In the genomic region with DNA sequence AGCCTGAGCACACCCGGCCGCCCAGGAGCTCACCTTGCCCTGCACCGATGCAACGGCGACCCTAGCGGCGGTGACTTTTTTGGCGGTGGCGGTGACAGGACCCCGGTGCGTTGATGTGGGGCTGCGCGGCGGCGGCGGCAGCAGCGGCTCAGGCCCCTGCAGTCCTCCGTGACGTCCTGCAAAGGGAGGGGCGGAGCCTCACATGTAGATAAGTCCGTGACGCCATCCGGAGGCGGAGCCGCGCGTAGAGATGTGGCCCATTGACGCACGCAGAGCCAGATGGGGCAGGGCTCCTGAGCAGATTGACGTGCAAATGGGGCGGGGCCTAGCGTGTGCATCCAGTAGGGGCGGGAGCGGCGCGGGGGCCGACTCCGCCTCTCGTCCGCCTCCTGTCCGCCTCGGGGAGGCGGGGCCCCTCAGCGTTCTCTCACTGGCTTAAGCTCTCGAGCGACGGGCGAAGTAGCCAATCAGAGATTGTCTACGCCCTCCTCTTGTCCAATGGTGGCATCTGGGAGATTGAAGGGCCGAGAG, we compare ENCODE assay signal across 8 cellular contexts. TPM values are rescaled to one million over a fixed set of nuclear protein-coding genes. Genes with fewer than 3 reads are reported as not detected.
DNase-seq lines count a peak whose midpoint lies in the region; ATAC-seq and TF ChIP-seq lines count a peak whose summit lies in the region.

RAB3A (minus strand) TSS at position 180 of the 531 bp plus-strand sequence. CDS start 1,302 bp downstream, outside the sequence.

- H3K36me3 ChIP-seq in gastroesophageal sphincter = peaks cover 0 to 32% of the 10 kb centered on the region in 2 donors
- peaks cover 0 to 12% of the 10 kb centered on the region in 2 donors for H3K36me3 ChIP-seq in neuronal stem cell (replicated peaks in 1 of 2; ENCODE audit: control insufficient read depth in 2 of 2, insufficient read depth in 2 of 2, low read length in 2 of 2)
- peaks cover 0 to 9% (median 3%) of the 10 kb centered on the region in 5 donors for H3K36me3 ChIP-seq in subcutaneous abdominal adipose tissue (ENCODE audit: control insufficient read depth in 5 of 5, insufficient read depth in 5 of 5, low read length in 5 of 5)

- peak within 1 kb of the TSS; percentile 91 for H3K9ac ChIP-seq in neuronal stem cell (ENCODE audit: low read depth, low read length, poor library complexity)
- H3K9ac ChIP-seq in subcutaneous abdominal adipose tissue (ENCODE audit: low read length in 5 of 5) = peak within 1 kb of the TSS; percentile 17 to 90 (median 87)

- TF ChIP-seq POLR2A in NB4 (IDR thresholded peaks at IDR 0.05; ENCODE audit: extremely low read depth, insufficient read length) = no peak
- peak; percentile 53 to 57 for TF ChIP-seq POLR2A in gastroesophageal sphincter (IDR thresholded peaks at IDR 0.05)

- no peaks in the 10 kb centered on the region for H3K9me3 ChIP-seq in gastroesophageal sphincter
- H3K9me3 ChIP-seq in neuronal stem cell (replicated peaks in 1 of 2; ENCODE audit: control insufficient read depth in 2 of 2, insufficient read depth in 1 of 2, low read depth in 1 of 2, low read length in 2 of 2) = peaks cover 0 to 2% of the 10 kb centered on the region in 2 donors
- H3K9me3 ChIP-seq in subcutaneous abdominal adipose tissue (ENCODE audit: control insufficient read depth in 5 of 5, low read length in 5 of 5) = no peaks in the 10 kb centered on the region

- H3K79me1 ChIP-seq in neuronal stem cell (ENCODE audit: low read depth, low read length) = peaks cover 5% of the 10 kb centered on the region

- DNase-seq in GM04503 (ENCODE audit: low read depth) = peak; percentile 99
- peak; percentile 100 for DNase-seq in HFFc6
- peak; percentile 100 for DNase-seq in NB4 (ENCODE audit: low read depth)
- peak; percentile 100 for DNase-seq in SK-N-DZ (ENCODE audit: low spot score)
- DNase-seq in activated naive CD4-positive, alpha-beta T cell treated with anti-CD3 and anti-CD28 coated beads, Interleukin-2, amount 50 U/mL, for 16 hours = peak; percentile 100
- peak; percentile 100 for DNase-seq in neuronal stem cell (ENCODE audit: low spot score)

- WGBS in gastroesophageal sphincter (ENCODE audit: low coverage in 1 of 2), 2 donors = no CpG with 5 or more reads among the region's 50 CpGs
- no CpG with 5 or more reads among the region's 50 CpGs for WGBS in neuronal stem cell (ENCODE audit: extremely low coverage in 2 of 2, insufficient read length in 2 of 2, insufficient replicate concordance in 1 of 2), 2 donors

- peak within 1 kb of the TSS; percentile 85 for H2BK15ac ChIP-seq in neuronal stem cell (ENCODE audit: low read length)

- peaks cover 9% of the 10 kb centered on the region; the same call in 1 of the 2 replicates for H3K36me3 Mint-ChIP-seq in HFFc6 (ENCODE audit: low read depth)

- peak within 1 kb of the TSS; percentile 96 for H3K27ac Mint-ChIP-seq in HFFc6

- H3K9me3 Mint-ChIP-seq in HFFc6 = no peaks in the 10 kb centered on the region

- H3K23ac ChIP-seq in neuronal stem cell (ENCODE audit: low read depth, low read length, poor library complexity) = peak within 1 kb of the TSS; percentile 98

- H3K4ac ChIP-seq in neuronal stem cell (ENCODE audit: low read length) = no peak within 1 kb of the TSS

- peaks cover 5% of the 10 kb centered on the region; the same call in 1 of the 2 replicates for H3K27me3 Mint-ChIP-seq in HFFc6 (ENCODE audit: insufficient read depth)

- peak within 1 kb of the TSS; percentile 92 for H3K18ac ChIP-seq in neuronal stem cell (ENCODE audit: low read length)

- H2AK5ac ChIP-seq in neuronal stem cell (ENCODE audit: low read depth, low read length) = peak within 1 kb of the TSS; percentile 96

- H3K4me1 ChIP-seq in gastroesophageal sphincter = peaks cover 0 to 49% (median 16%) of the 10 kb centered on the region in 3 donors
- H3K4me1 ChIP-seq in neuronal stem cell (ENCODE audit: control insufficient read depth in 2 of 2, insufficient read depth in 1 of 2, low read depth in 1 of 2, low read length in 2 of 2) = peaks cover 15% of the 10 kb centered on the region in 2 donors
- H3K4me1 ChIP-seq in subcutaneous abdominal adipose tissue (ENCODE audit: control insufficient read depth in 5 of 5, insufficient read depth in 5 of 5, low read length in 5 of 5) = peaks cover 3 to 31% (median 28%) of the 10 kb centered on the region in 5 donors

- H4K8ac ChIP-seq in neuronal stem cell (ENCODE audit: low read depth, low read length) = peak within 1 kb of the TSS; percentile 65

- H3K4me3 Mint-ChIP-seq in HFFc6 = peak within 1 kb of the TSS; percentile 95

- H3K4me2 ChIP-seq in neuronal stem cell (ENCODE audit: insufficient read depth, low read length, poor library complexity, severe bottlenecking) = peak within 1 kb of the TSS; percentile 91

- H2BK12ac ChIP-seq in neuronal stem cell (ENCODE audit: low read length) = peak within 1 kb of the TSS; percentile 82

- peak; percentile 96 for ATAC-seq in gastroesophageal sphincter

- TF ChIP-seq CTCF in HFFc6 (IDR thresholded peaks at IDR 0.05) (peak; percentile 50), NB4 (IDR thresholded peaks at IDR 0.05; ENCODE audit: low read depth, low read length) (no peak), gastroesophageal sphincter (IDR thresholded peaks at IDR 0.05) (no peak)

- no peak within 1 kb of the TSS for H2BK120ac ChIP-seq in neuronal stem cell (ENCODE audit: low read depth, low read length)

- peak within 1 kb of the TSS; percentile 86 for H2AFZ ChIP-seq in neuronal stem cell (ENCODE audit: low read length)

- TF ChIP-seq EP300 in gastroesophageal sphincter (IDR thresholded peaks at IDR 0.05) = peak; percentile 98

- peaks cover 8% of the 10 kb centered on the region for H3K27me3 ChIP-seq in gastroesophageal sphincter
- peaks cover 0 to 18% (median 6%) of the 10 kb centered on the region in 3 experiments for H3K27me3 ChIP-seq in neuronal stem cell (ENCODE audit: control insufficient read depth in 3 of 3, insufficient read depth in 3 of 3, low read depth in 1 of 3, low read length in 3 of 3)
- peaks cover 0 to 4% (median 2%) of the 10 kb centered on the region in 5 donors for H3K27me3 ChIP-seq in subcutaneous abdominal adipose tissue (ENCODE audit: control insufficient read depth in 5 of 5, insufficient read depth in 4 of 5, low read length in 5 of 5)

- H4K91ac ChIP-seq in neuronal stem cell (ENCODE audit: low read depth, low read length, poor library complexity) = peak within 1 kb of the TSS; percentile 89

- H3K27ac ChIP-seq in gastroesophageal sphincter (peak within 1 kb of the TSS; percentile 94 to 99 (median 96)), neuronal stem cell (replicated peaks; ENCODE audit: low read length) (peak within 1 kb of the TSS; percentile 95), subcutaneous abdominal adipose tissue (ENCODE audit: low read depth, low read length) (peak within 1 kb of the TSS; percentile 96)

- H3K14ac ChIP-seq in neuronal stem cell (ENCODE audit: low read length) = peak within 1 kb of the TSS; percentile 100

- H2BK5ac ChIP-seq in neuronal stem cell (ENCODE audit: low read length) = peak within 1 kb of the TSS; percentile 90

- H3K4me3 ChIP-seq in NB4 (ENCODE audit: low read depth, low read length) = peak within 1 kb of the TSS; percentile 50
- H3K4me3 ChIP-seq in gastroesophageal sphincter = peak within 1 kb of the TSS; percentile 64 to 77
- H3K4me3 ChIP-seq in neuronal stem cell (ENCODE audit: low read length in 2 of 2) = peak within 1 kb of the TSS; percentile 68 to 81
- peak within 1 kb of the TSS; percentile 78 to 86 (median 85) for H3K4me3 ChIP-seq in subcutaneous abdominal adipose tissue (ENCODE audit: low read depth in 1 of 5, low read length in 5 of 5)

- H3K4me1 Mint-ChIP-seq in HFFc6 (ENCODE audit: low read depth) = peaks cover 41% of the 10 kb centered on the region

RNA-seq across cellular contexts. Expression of gene RAB3A, which starts in this region (rescaled TPM):
- total RNA-seq in HFFc6 (2021; fragmentation: NEBNext Ultra II Directional; extraction: Animal tissue kit (Norgen Biotek cat#: 25700)) = 1 to 10 TPM; 6.1 to 9.0 (median 7.3) TPM
- polyA plus RNA-seq in SK-N-DZ (2014; cell fraction: cytosol; rRNA removed) = 12.2 and 15.0 TPM in 2 replicates
- polyA plus RNA-seq in SK-N-DZ (2014; cell fraction: nucleus; rRNA removed) = 5.6 and 15.2 TPM in 2 replicates
- 1 to 10 TPM in 3 of 4 donors, under 1 TPM in 1; 0.92 to 3.8 (median 1.6) TPM for total RNA-seq in gastroesophageal sphincter
- polyA plus RNA-seq in neuronal stem cell (2013, experiment 1 of 2) = 3.4 TPM
- 4.3 TPM for polyA plus RNA-seq in neuronal stem cell (2013, experiment 2 of 2)

Comparison
In these comparisons a context has a peak if more than half of its experiments do, and no peak if none do; other contexts are left out.
1. Peak in every context shown above with its lines: DNase-seq, ATAC-seq, H3K4me3 ChIP-seq and H3K27ac ChIP-seq.